In genomic region chr19:991174-991931, GRCh38 we compare ENCODE assay signal across 8 cellular contexts. TPM values are rescaled to one million over a fixed set of nuclear protein-coding genes. Genes with fewer than 3 reads are reported as not detected.
A peak's percentile ranks its signal among the peaks of the same experiment; 100 is the strongest.
DNase-seq lines count a peak whose midpoint lies in the region; ATAC-seq and TF ChIP-seq lines count a peak whose summit lies in the region.

No MANE protein-coding gene starts in this region.

- peaks cover 9% of the 10 kb centered on the region for H3K36me3 Mint-ChIP-seq in activated T-helper 1 cell treated with anti-CD3 and anti-CD28 coated beads, Interleukin-12 subunit alpha, Interleukin-12 subunit beta, Interleukin-2, Interleukin-4 antibody, amounts not matched to agents 30 ng/mL and 10 ng/mL and 1 ng/mL, durations not matched to agents 14 hours and 24 hours and 36 hours (ENCODE audit: low read depth)
- H3K36me3 Mint-ChIP-seq in memory B cell = peaks cover 5% of the 10 kb centered on the region

- H3K9me3 ChIP-seq in BE2C = no peaks in the 10 kb centered on the region
- H3K9me3 ChIP-seq in OCI-LY7 (ENCODE audit: low read length) = no peaks in the 10 kb centered on the region

- no peaks in the 10 kb centered on the region for H3K9me2 ChIP-seq in OCI-LY7 (ENCODE audit: insufficient read depth, low read length)

- no peaks in the 10 kb centered on the region for H3K9me3 Mint-ChIP-seq in activated T-helper 1 cell treated with anti-CD3 and anti-CD28 coated beads, Interleukin-12 subunit alpha, Interleukin-12 subunit beta, Interleukin-2, Interleukin-4 antibody, amounts not matched to agents 30 ng/mL and 10 ng/mL and 1 ng/mL, durations not matched to agents 14 hours and 24 hours and 36 hours
- no peaks in the 10 kb centered on the region for H3K9me3 Mint-ChIP-seq in memory B cell

- no TSS peak for BruUV-seq in OCI-LY7 (replicated peaks; lab: Mats Ljungman, UMichigan)

- DNase-seq in BE2C = peak; percentile 93
- DNase-seq in OCI-LY7 (ENCODE audit: low spot score) = peak; percentile 53
- peak; percentile 26 for DNase-seq in activated T-helper 1 cell treated with anti-CD3 and anti-CD28 coated beads, Interleukin-12 subunit alpha, Interleukin-12 subunit beta, Interleukin-2, Interleukin-4 antibody, amounts not matched to agents 30 ng/mL and 10 ng/mL and 1 ng/mL, durations not matched to agents 14 hours and 24 hours and 36 hours (ENCODE audit: low spot score)
- DNase-seq in memory B cell (ENCODE audit: low spot score in 2 of 2) = no peak
- DNase-seq in SW 1271 (lab: John Stamatoyannopoulos, UW) = no peak
- DNase-seq in NCI-H2196 treated with DMSO at 0.1 percent for 48 hours (lab: John Stamatoyannopoulos, UW; ENCODE audit: unreplicated experiment) = no peak
- DNase-seq in NCI-H128 (lab: John Stamatoyannopoulos, UW; ENCODE audit: unreplicated experiment) = no peak
- DNase-seq in medulla oblongata (ENCODE audit: extremely low spot score) = no peak

- H3K36me3 ChIP-seq in BE2C (peaks cover 48% of the 10 kb centered on the region), OCI-LY7 (ENCODE audit: insufficient read depth, low read length) (peaks cover 63% of the 10 kb centered on the region)

- H3K4me2 ChIP-seq in OCI-LY7 (ENCODE audit: low read length) = no peak overlapping the region

- peaks cover 8% of the 10 kb centered on the region for H3K27me3 ChIP-seq in BE2C

- no peak overlapping the region for H2AFZ ChIP-seq in OCI-LY7 (ENCODE audit: low read length)

- no peak overlapping the region for H3K4me3 Mint-ChIP-seq in activated T-helper 1 cell treated with anti-CD3 and anti-CD28 coated beads, Interleukin-12 subunit alpha, Interleukin-12 subunit beta, Interleukin-2, Interleukin-4 antibody, amounts not matched to agents 30 ng/mL and 10 ng/mL and 1 ng/mL, durations not matched to agents 14 hours and 24 hours and 36 hours
- no peak overlapping the region for H3K4me3 Mint-ChIP-seq in memory B cell

- H3K27ac Mint-ChIP-seq in activated T-helper 1 cell treated with anti-CD3 and anti-CD28 coated beads, Interleukin-12 subunit alpha, Interleukin-12 subunit beta, Interleukin-2, Interleukin-4 antibody, amounts not matched to agents 30 ng/mL and 10 ng/mL and 1 ng/mL, durations not matched to agents 14 hours and 24 hours and 36 hours = no peak overlapping the region
- no peak overlapping the region for H3K27ac Mint-ChIP-seq in memory B cell

- CTCF ChIA-PET in OCI-LY7 (lab: Charles Lee; ENCODE audit: unreplicated experiment) = no interaction called here

- intact Hi-C loops in OCI-LY7 (cut with micrococcal nuclease; ENCODE audit: unreplicated experiment) = no loop called here
- intact Hi-C loops in activated T-helper 1 cell treated with anti-CD3 and anti-CD28 coated beads, Interleukin-12 subunit alpha, Interleukin-12 subunit beta, Interleukin-2, Interleukin-4 antibody, amounts not matched to agents 30 ng/mL and 10 ng/mL and 1 ng/mL, durations not matched to agents 14 hours and 24 hours and 36 hours (cut with micrococcal nuclease) = loop anchor here (1.0 kb wide), 2 partner anchors 72 to 129 kb away; no protein-coding TSS in a partner anchor

- H3K79me2 ChIP-seq in OCI-LY7 (ENCODE audit: insufficient read depth, low read depth, low read length) = no peaks in the 10 kb centered on the region

- POLR2A ChIA-PET in OCI-LY7 (lab: Charles Lee) = no interaction called here

- no peaks in the 10 kb centered on the region for H3K4me1 Mint-ChIP-seq in activated T-helper 1 cell treated with anti-CD3 and anti-CD28 coated beads, Interleukin-12 subunit alpha, Interleukin-12 subunit beta, Interleukin-2, Interleukin-4 antibody, amounts not matched to agents 30 ng/mL and 10 ng/mL and 1 ng/mL, durations not matched to agents 14 hours and 24 hours and 36 hours (ENCODE audit: low read depth)
- peaks cover 5% of the 10 kb centered on the region for H3K4me1 Mint-ChIP-seq in memory B cell

- TF ChIP-seq CTCF in BE2C (IDR thresholded peaks at IDR 0.05; ENCODE audit: low read depth, low read length) = no peak
- TF ChIP-seq CTCF in OCI-LY7 (conservative IDR thresholded peaks at IDR 0.05; ENCODE audit: low read length) = no peak

- no peak overlapping the region for H3K27ac ChIP-seq in OCI-LY7 (ENCODE audit: low read depth, low read length, poor library complexity, severe bottlenecking)

- ATAC-seq in memory B cell (ENCODE audit: low read depth) = peak; percentile 72

- H3K27me3 Mint-ChIP-seq in activated T-helper 1 cell treated with anti-CD3 and anti-CD28 coated beads, Interleukin-12 subunit alpha, Interleukin-12 subunit beta, Interleukin-2, Interleukin-4 antibody, amounts not matched to agents 30 ng/mL and 10 ng/mL and 1 ng/mL, durations not matched to agents 14 hours and 24 hours and 36 hours (ENCODE audit: insufficient read depth) = peaks cover 1% of the 10 kb centered on the region
- peaks cover 2% of the 10 kb centered on the region for H3K27me3 Mint-ChIP-seq in memory B cell

- H3K4me1 ChIP-seq in BE2C (peaks cover 11% of the 10 kb centered on the region), OCI-LY7 (ENCODE audit: insufficient read depth, low read length, poor library complexity, severe bottlenecking) (no peaks in the 10 kb centered on the region)

- H3K4me3 ChIP-seq in BE2C (ENCODE audit: low read depth, low read length) (no peak overlapping the region), OCI-LY7 (ENCODE audit: low read depth, low read length, poor library complexity, severe bottlenecking) (no peak overlapping the region)

- no peaks in the 10 kb centered on the region for H4K20me1 ChIP-seq in OCI-LY7 (ENCODE audit: insufficient read depth, low read length)

RNA-seq across cellular contexts. Expression of gene WDR18, which starts 7.2 kb away (rescaled TPM):
- 247 TPM for polyA plus RNA-seq in BE2C (2012; ENCODE audit: insufficient read depth, insufficient read length, low read depth)
- 61.6 and 74.7 TPM in 2 replicates for total RNA-seq in OCI-LY7 (2014; rRNA removed; shearing (Covaris generic))
- total RNA-seq in OCI-LY7 (2022) = 38.4 and 51.4 TPM in 2 replicates
- 105 and 108 TPM in 2 replicates for total RNA-seq in activated T-helper 1 cell treated with anti-CD3 and anti-CD28 coated beads, Interleukin-12 subunit alpha, Interleukin-12 subunit beta, Interleukin-2, Interleukin-4 antibody, amounts not matched to agents 30 ng/mL and 10 ng/mL and 1 ng/mL, durations not matched to agents 14 hours and 24 hours and 36 hours

RNA-seq across cellular contexts. Expression of gene GRIN3B, which starts 8.9 kb away (rescaled TPM):
- 0.26 TPM for polyA plus RNA-seq in BE2C (2012; ENCODE audit: insufficient read depth, insufficient read length, low read depth)
- total RNA-seq in OCI-LY7 (2014; rRNA removed; shearing (Covaris generic)) = 0.05 TPM in 1 of 2 replicates, not detected in the other
- not detected in 2 replicates for total RNA-seq in OCI-LY7 (2022)
- total RNA-seq in activated T-helper 1 cell treated with anti-CD3 and anti-CD28 coated beads, Interleukin-12 subunit alpha, Interleukin-12 subunit beta, Interleukin-2, Interleukin-4 antibody, amounts not matched to agents 30 ng/mL and 10 ng/mL and 1 ng/mL, durations not matched to agents 14 hours and 24 hours and 36 hours = not detected in 2 replicates

RNA-seq across cellular contexts. Expression of gene TMEM259, which starts 29.6 kb away (rescaled TPM):
- 687 TPM for polyA plus RNA-seq in BE2C (2012; ENCODE audit: insufficient read depth, insufficient read length, low read depth)
- total RNA-seq in OCI-LY7 (2014; rRNA removed; shearing (Covaris generic)) = 131 and 169 TPM in 2 replicates
- 195 and 204 TPM in 2 replicates for total RNA-seq in OCI-LY7 (2022)
- total RNA-seq in activated T-helper 1 cell treated with anti-CD3 and anti-CD28 coated beads, Interleukin-12 subunit alpha, Interleukin-12 subunit beta, Interleukin-2, Interleukin-4 antibody, amounts not matched to agents 30 ng/mL and 10 ng/mL and 1 ng/mL, durations not matched to agents 14 hours and 24 hours and 36 hours = 162 and 170 TPM in 2 replicates

RNA-seq across cellular contexts. Expression of gene RNU6-2, which starts 30.0 kb away (rescaled TPM):
- not detected for polyA plus RNA-seq in BE2C (2012; ENCODE audit: insufficient read depth, insufficient read length, low read depth)
- total RNA-seq in OCI-LY7 (2014; rRNA removed; shearing (Covaris generic)) = not detected in 2 replicates
- not detected in 2 replicates for total RNA-seq in OCI-LY7 (2022)
- total RNA-seq in activated T-helper 1 cell treated with anti-CD3 and anti-CD28 coated beads, Interleukin-12 subunit alpha, Interleukin-12 subunit beta, Interleukin-2, Interleukin-4 antibody, amounts not matched to agents 30 ng/mL and 10 ng/mL and 1 ng/mL, durations not matched to agents 14 hours and 24 hours and 36 hours = not detected in 2 replicates

RNA-seq across cellular contexts. Expression of gene CNN2, which starts 35.1 kb away (rescaled TPM):
- polyA plus RNA-seq in BE2C (2012; ENCODE audit: insufficient read depth, insufficient read length, low read depth) = 3.0 TPM
- 51.5 and 73.7 TPM in 2 replicates for total RNA-seq in OCI-LY7 (2014; rRNA removed; shearing (Covaris generic))
- 126 and 127 TPM in 2 replicates for total RNA-seq in OCI-LY7 (2022)
- total RNA-seq in activated T-helper 1 cell treated with anti-CD3 and anti-CD28 coated beads, Interleukin-12 subunit alpha, Interleukin-12 subunit beta, Interleukin-2, Interleukin-4 antibody, amounts not matched to agents 30 ng/mL and 10 ng/mL and 1 ng/mL, durations not matched to agents 14 hours and 24 hours and 36 hours = 112 and 114 TPM in 2 replicates

Comparison
In these comparisons a context has a peak if more than half of its experiments do, and no peak if none do; other contexts are left out.
1. DNase-seq: peak in BE2C (single experiment), OCI-LY7 (single experiment) and activated T-helper 1 cell treated with anti-CD3 and anti-CD28 coated beads, Interleukin-12 subunit alpha, Interleukin-12 subunit beta, Interleukin-2, Interleukin-4 antibody, amounts not matched to agents 30 ng/mL and 10 ng/mL and 1 ng/mL, durations not matched to agents 14 hours and 24 hours and 36 hours (single experiment); none in memory B cell (0 of 2), SW 1271 (0 of 2), NCI-H2196 treated with DMSO at 0.1 percent for 48 hours (single experiment), NCI-H128 (single experiment) and medulla oblongata (single experiment).